24 cellular contexts compared by ENCODE assay signal in the genomic region with DNA sequence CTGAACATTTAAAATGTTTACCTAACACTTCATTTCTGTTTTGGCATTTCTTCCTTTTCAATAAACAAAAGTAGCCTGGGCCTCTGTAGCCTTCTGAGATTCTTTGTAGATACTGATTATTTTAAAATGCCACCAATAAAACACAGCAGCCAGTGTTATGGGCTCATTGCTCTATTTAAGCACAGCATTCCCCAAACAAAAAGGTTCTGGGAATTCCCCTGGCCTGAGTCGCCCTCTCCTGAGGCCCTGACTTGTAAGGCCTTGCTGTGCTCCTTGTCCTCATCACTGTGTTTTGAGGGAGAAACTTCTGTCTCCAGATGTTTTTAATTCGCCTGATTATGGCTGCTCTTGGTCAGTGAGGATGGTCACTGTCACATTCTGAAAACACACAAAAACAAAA. TPM values are rescaled to one million over a fixed set of nuclear protein-coding genes. Genes with fewer than 3 reads are reported as not detected.
A peak's percentile ranks its signal among the peaks of the same experiment; 100 is the strongest.
DNase-seq lines count a peak whose midpoint lies in the region; ATAC-seq and TF ChIP-seq lines count a peak whose summit lies in the region.
"Had no signal": no experiment of that assay in that cellular context is flagged by ENCODE, and none has a peak within 500 bp of the region (broad histone marks: within the 10 kb centered on the region; RNA-seq: fewer than 3 reads in every experiment).

No MANE protein-coding gene starts in this region.

- peak overlapping the region; percentile 62 for H3K27ac ChIP-seq in VCaP
- no peak overlapping the region for H3K27ac ChIP-seq in CD4-positive, alpha-beta T cell (ENCODE audit: low read depth, low read length)
- H3K27ac ChIP-seq in testis, result no peak overlapping the region
- no peak overlapping the region for H3K27ac ChIP-seq in upper lobe of left lung
- H3K27ac ChIP-seq: left ventricle myocardium inferior, uterus had no signal

- intact Hi-C loops in CD4-positive, alpha-beta T cell (cut with DNase I, micrococcal nuclease), result no loop called here
- intact Hi-C loops in testis (cut with DNase I; ENCODE audit: low total_unique reads), result no loop called here

- TF ChIP-seq EP300 in upper lobe of left lung (IDR thresholded peaks at IDR 0.05), result no peak

- H3K9me3 ChIP-seq in neuron (ENCODE audit: low read length), result no peaks in the 10 kb centered on the region
- H3K9me3 ChIP-seq in CD4-positive, alpha-beta T cell (ENCODE audit: control insufficient read depth, low read length), result no peaks in the 10 kb centered on the region
- H3K9me3 ChIP-seq in testis, result no peaks in the 10 kb centered on the region
- H3K9me3 ChIP-seq in upper lobe of left lung, result no peaks in the 10 kb centered on the region
- H3K9me3 ChIP-seq: uterus had no signal

- 60 to 67% methylated on average over 2 of the region's 2 CpGs for WGBS in testis, 2 donors
- 60 to 69% methylated on average over 2 of the region's 2 CpGs for WGBS in upper lobe of left lung, 2 donors

- peak; percentile 18 for DNase-seq in EH (ENCODE audit: low read depth)
- DNase-seq in fibroblast of the aortic adventitia (ENCODE audit: low read depth), result peak; percentile 44
- DNase-seq in CD4-positive, alpha-beta T cell, result no peak
- no peak for DNase-seq in stimulated activated CD4-positive, alpha-beta T cell treated with anti-CD3 and anti-CD28 coated beads, Interleukin-1b, Interleukin-23, amount 100 ng/mL, for 48 hours
- DNase-seq in testis, result no peak
- DNase-seq in upper lobe of left lung, result no peak
- DNase-seq: activated CD8-positive, alpha-beta T cell treated with anti-CD3 and anti-CD28 coated beads, Interleukin-2, amount 10 ng/mL, durations not matched to agents 7 days and 5 days; activated naive CD4-positive, alpha-beta T cell treated with anti-CD3 and anti-CD28 coated beads, Interleukin-2, amount 50 U/mL, for 16 hours; activated T-cell treated with anti-CD3 and anti-CD28 coated beads, Interleukin-2, amount 50 U/mL, for 72 hours; DMS153; effector memory CD8-positive, alpha-beta T cell; left ventricle myocardium inferior; NCI-H774; PC-3; stimulated activated CD4-positive, alpha-beta T cell treated with anti-CD3 and anti-CD28 coated beads, Interleukin-4, amount 100 ng/mL, for 1 hour; uterus had no signal

- H2AFZ ChIP-seq in neuron (ENCODE audit: low read depth, low read length), result peak overlapping the region; percentile 64

- no peak overlapping the region for H3K27ac Mint-ChIP-seq in CD4-positive, alpha-beta T cell
- H3K27ac Mint-ChIP-seq: activated CD8-positive, alpha-beta T cell treated with anti-CD3 and anti-CD28 coated beads, Interleukin-2, amount 10 ng/mL, durations not matched to agents 7 days and 5 days; activated T-cell treated with anti-CD3 and anti-CD28 coated beads, Interleukin-2, amount 50 U/mL, for 72 hours; effector memory CD8-positive, alpha-beta T cell; WTC11 had no signal

- H3K4me1 Mint-ChIP-seq in CD4-positive, alpha-beta T cell (ENCODE audit: low read depth), result no peaks in the 10 kb centered on the region
- H3K4me1 Mint-ChIP-seq: WTC11 had no signal

- peaks cover 22% of the 10 kb centered on the region for H3K4me1 ChIP-seq in neuron (ENCODE audit: insufficient read depth, low read length)
- H3K4me1 ChIP-seq in testis, result no peaks in the 10 kb centered on the region
- H3K4me1 ChIP-seq in upper lobe of left lung, result no peaks in the 10 kb centered on the region
- H3K4me1 ChIP-seq: left ventricle myocardium inferior, uterus had no signal

- H3K36me3 Mint-ChIP-seq in CD4-positive, alpha-beta T cell (ENCODE audit: low read depth), result no peaks in the 10 kb centered on the region
- H3K36me3 Mint-ChIP-seq: WTC11 had no signal

- no peak for ATAC-seq in CD4-positive, alpha-beta T cell (ENCODE audit: poor library complexity)
- ATAC-seq in upper lobe of left lung (ENCODE audit: low FRiP score in 2 of 2), result no peak
- ATAC-seq: activated CD8-positive, alpha-beta T cell treated with anti-CD3 and anti-CD28 coated beads, Interleukin-2, amount 10 ng/mL, durations not matched to agents 7 days and 5 days; activated T-cell treated with anti-CD3 and anti-CD28 coated beads, Interleukin-2, amount 50 U/mL, for 72 hours; effector memory CD8-positive, alpha-beta T cell; PC-3; WTC11 had no signal

- H3K27me3 ChIP-seq in neuron (ENCODE audit: insufficient read depth, low read length) (no peaks in the 10 kb centered on the region), testis (no peaks in the 10 kb centered on the region), upper lobe of left lung (no peaks in the 10 kb centered on the region)
- no peaks in the 10 kb centered on the region for H3K27me3 ChIP-seq in CD4-positive, alpha-beta T cell (ENCODE audit: control insufficient read depth, insufficient read depth, low read length)
- H3K27me3 ChIP-seq: uterus had no signal

- H3K36me3 ChIP-seq in neuron (ENCODE audit: insufficient read depth, low read length), result no peaks in the 10 kb centered on the region
- H3K36me3 ChIP-seq in testis (ENCODE audit: low read depth, missing control alignments), result no peaks in the 10 kb centered on the region
- H3K36me3 ChIP-seq in upper lobe of left lung, result no peaks in the 10 kb centered on the region
- H3K36me3 ChIP-seq: left ventricle myocardium inferior, uterus had no signal

- no peak for TF ChIP-seq POLR2A in testis (IDR thresholded peaks at IDR 0.05)
- no peak for TF ChIP-seq POLR2A in upper lobe of left lung (IDR thresholded peaks at IDR 0.05)

- peaks cover 10% of the 10 kb centered on the region for H3K27me3 Mint-ChIP-seq in CD4-positive, alpha-beta T cell

- no peak overlapping the region for H3K4me3 Mint-ChIP-seq in CD4-positive, alpha-beta T cell
- H3K4me3 Mint-ChIP-seq: activated CD8-positive, alpha-beta T cell treated with anti-CD3 and anti-CD28 coated beads, Interleukin-2, amount 10 ng/mL, durations not matched to agents 7 days and 5 days; activated T-cell treated with anti-CD3 and anti-CD28 coated beads, Interleukin-2, amount 50 U/mL, for 72 hours; effector memory CD8-positive, alpha-beta T cell; WTC11 had no signal

- H3K4me3 ChIP-seq in fibroblast of the aortic adventitia (ENCODE audit: low read depth, low read length) (no peak overlapping the region), neuron (ENCODE audit: low read length) (no peak overlapping the region), testis (no peak overlapping the region), upper lobe of left lung (no peak overlapping the region)
- H3K4me3 ChIP-seq: left ventricle myocardium inferior, uterus had no signal

- CTCF ChIA-PET in CD4-positive, alpha-beta T cell (lab: Charles Lee), result no interaction called here

- TF ChIP-seq CTCF in VCaP (conservative IDR thresholded peaks at IDR 0.05) (no peak), fibroblast of the aortic adventitia (IDR thresholded peaks at IDR 0.05; ENCODE audit: insufficient read depth, low read length) (no peak), testis (IDR thresholded peaks at IDR 0.05) (no peak), upper lobe of left lung (IDR thresholded peaks at IDR 0.05) (no peak)
- no peak for TF ChIP-seq CTCF in CD4-positive, alpha-beta T cell (IDR thresholded peaks at IDR 0.05)

- peaks cover 3% of the 10 kb centered on the region for H3K9me3 Mint-ChIP-seq in CD4-positive, alpha-beta T cell
- H3K9me3 Mint-ChIP-seq: effector memory CD8-positive, alpha-beta T cell had no signal

- POLR2A ChIA-PET in CD4-positive, alpha-beta T cell (lab: Charles Lee), result no interaction called here

RNA-seq across cellular contexts. Expression of gene CTXN3, which starts 33.0 kb away (rescaled TPM):
- total RNA-seq in fibroblast of the aortic adventitia (ENCODE audit: low replicate concordance) (not detected in 2 replicates), testis (under 1 TPM in 1 of 2 donors, not detected in 1; 0.24 TPM), upper lobe of left lung (not detected)
- not detected for total RNA-seq in CD4-positive, alpha-beta T cell
- 0.26 TPM for polyA plus RNA-seq in testis (ENCODE audit: insufficient read depth, low read depth, low replicate concordance)
- total RNA-seq: activated CD8-positive, alpha-beta T cell treated with anti-CD3 and anti-CD28 coated beads, Interleukin-2, amount 10 ng/mL, durations not matched to agents 7 days and 5 days; activated T-cell treated with anti-CD3 and anti-CD28 coated beads, Interleukin-2, amount 50 U/mL, for 72 hours; astrocyte; left ventricle myocardium inferior; mucosa of gallbladder; omental fat pad; PC-3; SK-MEL-5; T-helper 2 cell treated with Interferon-gamma antibody and Interleukin-4, amounts not matched to agents 100 ng/mL and 5 ng/mL, for 36 hours; uterus; WTC11 had no signal

Comparison
In these comparisons a context has a peak if more than half of its experiments do, and no peak if none do; other contexts are left out.
1. DNase-seq: peak in EH (single experiment) and fibroblast of the aortic adventitia (single experiment); none in CD4-positive, alpha-beta T cell (0 of 10), stimulated activated CD4-positive, alpha-beta T cell treated with anti-CD3 and anti-CD28 coated beads, Interleukin-1b, Interleukin-23, amount 100 ng/mL, for 48 hours (single experiment), testis (single experiment) and upper lobe of left lung (0 of 2).